ENCODE assay signal across 8 cellular contexts in the genomic region with DNA sequence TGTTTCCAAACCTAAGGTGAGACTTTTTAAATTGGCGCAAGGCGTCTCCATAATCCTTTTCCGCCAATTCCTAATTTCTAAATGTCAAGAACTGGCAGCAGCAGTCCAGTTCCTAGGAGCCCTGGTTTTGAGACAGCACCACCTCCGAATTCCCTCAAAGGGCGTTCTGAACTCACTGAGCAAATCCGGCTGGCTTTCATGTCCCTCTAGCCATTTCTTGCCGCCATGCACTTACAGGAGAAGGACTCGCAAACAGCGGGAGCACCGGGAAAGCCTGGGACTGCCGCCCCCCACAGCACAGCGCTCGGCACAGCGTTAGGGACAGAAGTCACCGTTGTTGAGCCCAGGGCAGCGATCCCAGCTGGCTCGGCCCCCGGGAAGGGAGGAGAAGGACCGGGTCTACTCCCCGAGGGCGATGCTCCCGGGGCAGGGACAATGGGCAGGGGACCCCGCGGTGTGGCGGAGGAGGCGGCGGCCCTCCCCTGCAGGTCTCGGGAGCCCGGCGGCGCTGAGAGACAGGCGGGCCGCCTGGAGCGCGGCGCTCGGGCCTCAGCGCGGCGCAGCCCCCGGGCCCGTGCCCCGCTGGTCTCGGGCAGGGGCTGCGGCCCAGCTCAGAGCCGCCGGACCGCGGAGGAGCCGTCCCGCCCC. TPM values are rescaled to one million over a fixed set of nuclear protein-coding genes. Genes with fewer than 3 reads are reported as not detected.
DNase-seq lines count a peak whose midpoint lies in the region; ATAC-seq and TF ChIP-seq lines count a peak whose summit lies in the region.

No MANE protein-coding gene starts in this region.

- ATAC-seq in GM19324 (IDR thresholded peaks at IDR 0.05; ENCODE audit: low FRiP score, unreplicated experiment) (peak; percentile 22), HG03520 (IDR thresholded peaks at IDR 0.05; ENCODE audit: unreplicated experiment) (peak; percentile 15)

- DNase-seq in RWPE1 (ENCODE audit: low spot score) (peak; percentile 27), astrocyte of the spinal cord (ENCODE audit: low read depth, low spot score) (peak; percentile 42), hypothalamus (lab: John Stamatoyannopoulos, UW) (peak in 49 of 51 donors; percentile 5 to 77 (median 46)), posterior vena cava (ENCODE audit: low spot score) (peak; percentile 83), hepatic stellate cell (ENCODE audit: low spot score) (no peak)

- in situ Hi-C loops in astrocyte of the spinal cord (cut with HindIII; ENCODE audit: low sequenced_read_pairs): no loop called here

- intact Hi-C loops in posterior vena cava (cut with DNase I): no loop called here

- peak overlapping the region; percentile 83 for H3K4me3 ChIP-seq in astrocyte of the spinal cord (ENCODE audit: low read depth, low read length)

- POLR2A ChIA-PET in RWPE1 (lab: Yijun Ruan, JAX; ENCODE audit: low non-redundant PET): no interaction called here

- H3K27ac ChIP-seq in C4-2B: peak overlapping the region; percentile 78
- peak overlapping the region; percentile 93 for H3K27ac ChIP-seq in RWPE1

- 0 out of 2 replicates have a peak, but pooled peaks have one; percentile 2 for TF ChIP-seq CTCF in C4-2B (conservative IDR thresholded peaks at IDR 0.05)
- TF ChIP-seq CTCF in RWPE1 (conservative IDR thresholded peaks at IDR 0.05; ENCODE audit: low read depth): no peak
- no peak for TF ChIP-seq CTCF in astrocyte of the spinal cord (IDR thresholded peaks at IDR 0.05; ENCODE audit: low read depth, low read length)

- CTCF ChIA-PET in RWPE1 (lab: Yijun Ruan, JAX): no interaction called here

RNA-seq across cellular contexts. Expression of a gene that starts 0.5 kb away (rescaled TPM):
- 10 to 100 TPM; 71.1 to 81.2 TPM for total RNA-seq in posterior vena cava
